Comparison of ENCODE assay signal across 1 cellular context in the genomic region with DNA sequence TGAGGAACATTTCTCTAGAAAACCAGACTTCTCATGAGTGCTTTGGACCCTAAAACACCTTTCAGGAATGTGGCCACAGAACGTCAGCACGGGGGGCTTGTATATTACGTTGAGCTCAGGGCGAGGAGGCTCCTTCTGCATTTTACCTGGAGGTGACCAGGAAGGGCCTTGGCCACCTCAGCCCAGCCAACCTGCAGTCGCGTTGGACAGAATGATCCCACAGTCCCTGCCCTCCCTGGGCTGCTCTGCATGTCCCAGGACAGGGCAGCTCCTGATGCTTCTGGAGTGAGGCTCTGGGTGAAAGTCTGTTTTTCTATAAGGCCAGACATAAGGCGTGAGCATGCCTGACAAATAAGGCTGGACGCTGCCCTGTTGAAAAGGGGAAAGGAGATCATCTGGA.
TF ChIP-seq lines count a peak whose summit lies in the region.

No MANE protein-coding gene starts in this region.

TF ChIP-seq in GM23338, 12 proteins besides CTCF, POLR2A, EP300 and RAD21 (continued from another document):
- TF ChIP-seq, protein P1, sequence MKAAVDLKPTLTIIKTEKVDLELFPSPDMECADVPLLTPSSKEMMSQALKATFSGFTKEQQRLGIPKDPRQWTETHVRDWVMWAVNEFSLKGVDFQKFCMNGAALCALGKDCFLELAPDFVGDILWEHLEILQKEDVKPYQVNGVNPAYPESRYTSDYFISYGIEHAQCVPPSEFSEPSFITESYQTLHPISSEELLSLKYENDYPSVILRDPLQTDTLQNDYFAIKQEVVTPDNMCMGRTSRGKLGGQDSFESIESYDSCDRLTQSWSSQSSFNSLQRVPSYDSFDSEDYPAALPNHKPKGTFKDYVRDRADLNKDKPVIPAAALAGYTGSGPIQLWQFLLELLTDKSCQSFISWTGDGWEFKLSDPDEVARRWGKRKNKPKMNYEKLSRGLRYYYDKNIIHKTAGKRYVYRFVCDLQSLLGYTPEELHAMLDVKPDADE (IDR thresholded peaks at IDR 0.05) = no peak
- TF ChIP-seq JUNB (IDR thresholded peaks at IDR 0.05; ENCODE audit: unreplicated experiment) = no peak
